In the genomic region with DNA sequence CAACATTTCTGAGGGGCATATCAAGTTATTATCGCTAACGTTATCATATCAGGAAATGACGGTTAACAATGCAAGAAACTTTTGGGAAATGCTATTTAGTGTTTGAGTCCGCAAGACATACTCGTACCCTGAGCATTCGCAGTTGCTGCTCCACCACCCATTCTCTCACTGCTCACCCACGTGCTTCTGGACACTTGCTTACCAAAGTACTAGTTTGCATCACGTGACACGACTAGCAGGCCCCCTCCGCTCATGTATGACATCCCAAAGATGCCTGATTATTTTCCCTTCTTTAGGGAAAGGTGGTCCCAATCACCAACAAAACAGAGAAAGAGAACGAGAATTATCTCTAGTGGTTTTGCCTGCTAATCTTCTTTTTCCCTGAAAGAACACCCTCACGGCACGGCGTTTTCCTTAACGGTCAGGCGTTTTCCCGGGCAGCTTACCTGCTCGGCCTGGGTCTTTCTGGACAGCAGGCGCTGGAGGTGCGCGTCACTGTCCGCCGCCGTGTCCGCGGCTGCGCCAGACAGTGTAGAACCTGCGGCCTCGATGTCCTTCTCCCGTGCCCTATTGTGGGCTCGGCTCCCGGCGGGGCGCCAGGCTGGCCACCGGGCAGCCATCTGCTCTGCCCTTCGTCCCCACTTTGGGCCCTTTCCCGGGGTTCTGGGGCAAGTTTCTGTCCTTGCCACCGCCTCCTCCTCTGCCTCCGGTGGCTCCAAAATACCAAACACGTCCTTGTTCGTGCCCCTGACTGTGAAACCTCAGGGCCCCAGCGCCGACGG, we compare ENCODE assay signal across 8 cellular contexts. TPM values are rescaled to one million over a fixed set of nuclear protein-coding genes. Genes with fewer than 3 reads are reported as not detected.
DNase-seq lines count a peak whose midpoint lies in the region; ATAC-seq and TF ChIP-seq lines count a peak whose summit lies in the region.

A gene (plus strand): TSS at position 492 of the 782 bp plus-strand sequence. CDS start 58 bp downstream, at position 550.

- H3K4me3 ChIP-seq in kidney epithelial cell (ENCODE audit: low read depth, low read length) = peak within 1 kb of the TSS; percentile 92

- H3K27ac ChIP-seq in cingulate gyrus (ENCODE audit: low read depth, low read length) = peak within 1 kb of the TSS; percentile 100

- TF ChIP-seq POLR2A in GM19099 (IDR thresholded peaks at IDR 0.05; ENCODE audit: extremely low read depth, insufficient read length, low read depth) = peak; percentile 70

- no peaks in the 10 kb centered on the region for H3K36me3 ChIP-seq in kidney epithelial cell (ENCODE audit: control insufficient read depth, insufficient read depth, low read length)

- DNase-seq in AML-193 (lab: John Stamatoyannopoulos, UW) = peak; percentile 96 to 97
- DNase-seq in NCI-H510A treated with DMSO at 0.1 percent for 48 hours (lab: John Stamatoyannopoulos, UW) = peak; percentile 97
- DNase-seq in activated CD4-positive, alpha-beta T cell treated with anti-CD3 and anti-CD28 coated beads for 4 hours = peak; percentile 83 to 88
- peak; percentile 97 for DNase-seq in kidney epithelial cell (ENCODE audit: low read depth)
- DNase-seq in stimulated activated CD4-positive, alpha-beta T cell treated with anti-CD3 and anti-CD28 coated beads, Interleukin-15, amount 100 ng/mL, for 48 hours (ENCODE audit: low read depth in 2 of 2) = peak; percentile 80 to 83

- ATAC-seq in HG03432 (IDR thresholded peaks at IDR 0.05; ENCODE audit: unreplicated experiment) = peak; percentile 89

- no peaks in the 10 kb centered on the region for H3K27me3 ChIP-seq in kidney epithelial cell (ENCODE audit: control insufficient read depth, insufficient read depth, low read length)

- no peak for TF ChIP-seq CTCF in kidney epithelial cell (IDR thresholded peaks at IDR 0.05; ENCODE audit: insufficient read depth, low read length, poor library complexity, severe bottlenecking)

RNA-seq across cellular contexts. Expression of the gene that starts here (rescaled TPM):
- 36.1 and 41.2 TPM in 2 replicates for total RNA-seq in kidney epithelial cell

Comparison
In these comparisons a context has a peak if more than half of its experiments do, and no peak if none do; other contexts are left out.
1. Peak in every context shown above with its lines: DNase-seq, ATAC-seq, H3K4me3 ChIP-seq and H3K27ac ChIP-seq.